21 cellular contexts compared by ENCODE assay signal in the genomic region with DNA sequence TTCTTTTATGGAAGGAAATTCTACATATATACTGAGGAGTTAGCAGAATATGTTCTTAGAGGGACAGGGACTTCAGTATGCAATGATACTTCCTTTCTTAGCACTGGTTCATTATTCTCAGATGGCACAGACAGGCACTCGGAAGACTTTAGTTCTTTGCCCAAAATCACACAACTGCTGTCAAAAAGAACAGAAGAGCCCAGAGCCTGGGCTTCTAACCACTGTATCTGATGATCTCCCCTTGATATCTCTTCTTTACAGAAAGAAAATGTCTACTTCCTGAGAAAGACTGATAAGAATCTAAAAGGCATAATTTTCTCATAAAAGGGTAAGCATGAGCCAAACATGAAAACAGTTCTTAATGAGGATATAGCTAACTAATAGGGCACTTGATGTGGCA.
"Had no signal": no experiment of that assay in that cellular context is flagged by ENCODE, and none has a peak within 500 bp of the region (broad histone marks: within the 10 kb centered on the region; RNA-seq: fewer than 3 reads in every experiment).

No MANE protein-coding gene starts in this region.

- H3K9ac ChIP-seq: neural progenitor cell had no signal

- H3K4me3 ChIP-seq: left ventricle myocardium inferior, lung, neural progenitor cell, ovary, right atrium auricular region, right lobe of liver, smooth muscle cell, tibial nerve, uterus had no signal

- H3K36me3 ChIP-seq: left ventricle myocardium inferior, neural progenitor cell, ovary, right atrium auricular region, right lobe of liver, tibial nerve, uterus had no signal

- DNase-seq: islet precursor cell; left ventricle myocardium inferior; mesendoderm; naive B cell; natural killer cell; nephron progenitor cell; ovary; right lobe of liver; stimulated activated CD4-positive, alpha-beta T cell treated with anti-CD3 and anti-CD28 coated beads, Interleukin-1b, Interleukin-23, amount 100 ng/mL, for 48 hours; stimulated activated CD4-positive, alpha-beta T cell treated with anti-CD3 and anti-CD28 coated beads, Interleukin-2, amount 100 ng/mL, for 48 hours; stimulated activated CD4-positive, alpha-beta T cell treated with anti-CD3 and anti-CD28 coated beads, Interleukin-4, amount 100 ng/mL, for 4 hours; stimulated activated CD8-positive, alpha-beta memory T cell treated with anti-CD3 and anti-CD28 coated beads, Interleukin-4, amount 100 ng/mL, for 48 hours; stimulated activated naive CD4-positive, alpha-beta T cell treated with Interleukin-2 at 50 U/mL for 16 hours; stimulated activated naive CD8-positive, alpha-beta T cell treated with anti-CD3 and anti-CD28 coated beads, Interleukin-15, amount 100 ng/mL, for 72 hours; substantia nigra; uterus had no signal

- H3K27ac ChIP-seq: left ventricle myocardium inferior, neural progenitor cell, ovary, right atrium auricular region, right lobe of liver, tibial nerve, uterus had no signal

- H3K4me1 ChIP-seq: left ventricle myocardium inferior, neural progenitor cell, right atrium auricular region, right lobe of liver, tibial nerve, uterus had no signal

- H3K9me3 ChIP-seq: left ventricle myocardium inferior, ovary, right atrium auricular region, right lobe of liver, tibial nerve, uterus had no signal

- H3K27me3 ChIP-seq: neural progenitor cell, ovary, right atrium auricular region, right lobe of liver, tibial nerve, uterus had no signal
